ENCODE assay signal across 21 cellular contexts in the genomic region with DNA sequence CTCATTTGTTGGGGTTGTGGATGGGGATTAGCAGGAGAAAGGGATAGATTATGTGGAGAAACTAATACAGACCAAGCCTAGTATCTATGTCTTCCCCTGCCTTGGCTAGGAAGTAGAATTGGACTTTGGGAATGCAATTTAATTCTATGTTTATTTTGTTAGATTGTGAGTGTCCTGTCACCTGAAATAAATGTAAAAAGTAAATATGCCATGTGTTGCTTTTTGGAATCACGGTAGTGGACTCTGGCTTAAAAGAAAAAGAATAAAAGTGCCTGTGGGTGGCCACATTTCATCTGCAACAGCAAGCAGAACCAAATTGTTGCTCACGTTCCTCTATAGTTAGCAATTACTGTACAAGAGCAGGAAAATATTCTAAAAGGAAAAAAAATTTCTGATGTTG. TPM values are rescaled to one million over a fixed set of nuclear protein-coding genes. Genes with fewer than 3 reads are reported as not detected.
DNase-seq lines count a peak whose midpoint lies in the region; ATAC-seq and TF ChIP-seq lines count a peak whose summit lies in the region.
"Had no signal": no experiment of that assay in that cellular context is flagged by ENCODE, and none has a peak within 500 bp of the region (broad histone marks: within the 10 kb centered on the region; RNA-seq: fewer than 3 reads in every experiment).

No MANE protein-coding gene starts in this region.

- H3K4me2 ChIP-seq in Karpas-422 (ENCODE audit: low read depth, low read length, poor library complexity, severe bottlenecking) = peak overlapping the region; percentile 86

- ATAC-seq in central memory CD8-positive, alpha-beta T cell (replicated peaks; ENCODE audit: extremely low read depth, poor library complexity, severe bottlenecking) = no peak
- no peak for ATAC-seq in HG02623 (IDR thresholded peaks at IDR 0.05; ENCODE audit: unreplicated experiment)
- ATAC-seq: lower lobe of right lung had no signal

- no peaks in the 10 kb centered on the region for H3K36me3 ChIP-seq in Karpas-422 (ENCODE audit: insufficient read depth, low read length)
- peaks cover 24% of the 10 kb centered on the region for H3K36me3 ChIP-seq in neuron (ENCODE audit: insufficient read depth, low read length)
- H3K36me3 ChIP-seq in thyroid gland = no peaks in the 10 kb centered on the region
- H3K36me3 ChIP-seq: lower lobe of right lung, Peyer's patch had no signal

- H2AFZ ChIP-seq in Karpas-422 (ENCODE audit: low read length) (no peak overlapping the region), neuron (ENCODE audit: low read depth, low read length) (no peak overlapping the region)

- H3K4me3 Mint-ChIP-seq in T-helper 2 cell treated with Interferon-gamma antibody and Interleukin-4, amounts not matched to agents 5 μg/mL and 100 μg/mL, for 36 hours = peak overlapping the region; percentile 62
- H3K4me3 Mint-ChIP-seq in central memory CD8-positive, alpha-beta T cell = peak overlapping the region; percentile 86

- intact Hi-C loops in thyroid gland (cut with DNase I) = loop anchor here (5.0 kb wide), 1 partner anchor 40 kb away; the partner anchor contains the start of gene TET1

- no peaks in the 10 kb centered on the region for H3K27me3 Mint-ChIP-seq in T-helper 2 cell treated with Interferon-gamma antibody and Interleukin-4, amounts not matched to agents 5 μg/mL and 100 μg/mL, for 36 hours (ENCODE audit: low read depth)
- no peaks in the 10 kb centered on the region for H3K27me3 Mint-ChIP-seq in central memory CD8-positive, alpha-beta T cell
- H3K27me3 Mint-ChIP-seq: naive B cell had no signal

- H3K27me3 ChIP-seq in Karpas-422 (ENCODE audit: low read length) (no peaks in the 10 kb centered on the region), neuron (ENCODE audit: insufficient read depth, low read length) (no peaks in the 10 kb centered on the region), thyroid gland (no peaks in the 10 kb centered on the region)
- H3K27me3 ChIP-seq: Peyer's patch, testis had no signal

- H3K9me3 ChIP-seq in Karpas-422 (ENCODE audit: low read length) (no peaks in the 10 kb centered on the region), neuron (ENCODE audit: low read length) (no peaks in the 10 kb centered on the region), thyroid gland (no peaks in the 10 kb centered on the region)
- H3K9me3 ChIP-seq: Caco-2, lower lobe of right lung, Peyer's patch, testis had no signal

- H3K36me3 Mint-ChIP-seq in T-helper 2 cell treated with Interferon-gamma antibody and Interleukin-4, amounts not matched to agents 5 μg/mL and 100 μg/mL, for 36 hours (ENCODE audit: low read depth) = peaks cover 11% of the 10 kb centered on the region
- H3K36me3 Mint-ChIP-seq in central memory CD8-positive, alpha-beta T cell (ENCODE audit: insufficient read depth) = peaks cover 2% of the 10 kb centered on the region
- H3K36me3 Mint-ChIP-seq: naive B cell had no signal

- H3K27ac Mint-ChIP-seq in T-helper 2 cell treated with Interferon-gamma antibody and Interleukin-4, amounts not matched to agents 5 μg/mL and 100 μg/mL, for 36 hours = no peak overlapping the region
- no peak overlapping the region for H3K27ac Mint-ChIP-seq in central memory CD8-positive, alpha-beta T cell (ENCODE audit: low read depth)

- 39 to 49% methylated on average over 2 of the region's 2 CpGs for WGBS in thyroid gland, 2 donors

- peaks cover 28% of the 10 kb centered on the region for H3K4me1 ChIP-seq in Karpas-422 (ENCODE audit: low read length)
- H3K4me1 ChIP-seq in neuron (ENCODE audit: insufficient read depth, low read length) = peaks cover 29% of the 10 kb centered on the region
- peaks cover 17 to 28% of the 10 kb centered on the region in 2 donors for H3K4me1 ChIP-seq in thyroid gland

- H3K9ac ChIP-seq in Karpas-422 (ENCODE audit: low read length) = no peak overlapping the region

- H3K27ac ChIP-seq in Karpas-422 (ENCODE audit: low read length) (no peak overlapping the region), thyroid gland (no peak overlapping the region)
- H3K27ac ChIP-seq: lower lobe of right lung, Peyer's patch, testis had no signal

- H3K4me1 Mint-ChIP-seq in T-helper 2 cell treated with Interferon-gamma antibody and Interleukin-4, amounts not matched to agents 5 μg/mL and 100 μg/mL, for 36 hours (ENCODE audit: low read depth) = peaks cover 31% of the 10 kb centered on the region
- H3K4me1 Mint-ChIP-seq in central memory CD8-positive, alpha-beta T cell = peaks cover 33% of the 10 kb centered on the region

- H3K9me3 Mint-ChIP-seq in T-helper 2 cell treated with Interferon-gamma antibody and Interleukin-4, amounts not matched to agents 5 μg/mL and 100 μg/mL, for 36 hours = no peaks in the 10 kb centered on the region
- H3K9me3 Mint-ChIP-seq in central memory CD8-positive, alpha-beta T cell = no peaks in the 10 kb centered on the region
- H3K9me3 Mint-ChIP-seq: naive B cell had no signal

- no peak for DNase-seq in T-helper 2 cell treated with Interferon-gamma antibody and Interleukin-4, amounts not matched to agents 5 μg/mL and 100 μg/mL, for 36 hours (ENCODE audit: low spot score)
- no peak for DNase-seq in T-helper 2 cell
- DNase-seq in Karpas-422 = no peak
- no peak for DNase-seq in central memory CD8-positive, alpha-beta T cell (ENCODE audit: low spot score in 2 of 2)
- no peak for DNase-seq in thyroid gland
- DNase-seq in D341Med (ENCODE audit: low spot score) = no peak
- DNase-seq: activated CD4-positive, CD25-positive, alpha-beta regulatory T cell; activated T-cell treated with anti-CD3 and anti-CD28 coated beads for 4 hours; Caco-2; foreskin melanocyte; GF-D8; lower lobe of right lung; naive B cell; NCI-H2081; NCI-H526 treated with DMSO at 0.1 percent for 48 hours; Peyer's patch; stimulated activated CD4-positive, alpha-beta T cell treated with anti-CD3 and anti-CD28 coated beads, Interleukin-2, amount 100 ng/mL, for 24 hours; SW 1271; testis had no signal

- no peaks in the 10 kb centered on the region for H4K20me1 ChIP-seq in Karpas-422 (ENCODE audit: insufficient read depth, low read depth, low read length)

- no peak for TF ChIP-seq CTCF in thyroid gland (IDR thresholded peaks at IDR 0.05)

- no peaks in the 10 kb centered on the region; the same call in 1 of the 2 replicates for H3K9me2 ChIP-seq in Karpas-422 (replicated peaks; ENCODE audit: insufficient read depth, low read length)

- H3K4me3 ChIP-seq in Karpas-422 (ENCODE audit: low read length) (no peak overlapping the region), neuron (ENCODE audit: low read length) (peak overlapping the region; percentile 52), thyroid gland (replicated peaks in 1 of 3) (no peak overlapping the region)
- H3K4me3 ChIP-seq: lower lobe of right lung, Peyer's patch, testis had no signal

- no peaks in the 10 kb centered on the region; the same call in 1 of the 2 replicates for H3K79me2 ChIP-seq in Karpas-422 (ENCODE audit: low read length)

- TF ChIP-seq POLR2A in thyroid gland (IDR thresholded peaks at IDR 0.05) = no peak

RNA-seq across cellular contexts. Expression of gene TET1, which starts 42.3 kb away (rescaled TPM):
- 2.2 and 5.4 TPM in 2 replicates for total RNA-seq in Karpas-422 (2014; rRNA removed; shearing (Covaris generic); ENCODE audit: low replicate concordance)
- 10 to 100 TPM in 2 of 4 donors, 1 to 10 TPM in 2; 7.4 to 11.4 (median 9.7) TPM for total RNA-seq in thyroid gland
